ENCODE assay signal across 25 cellular contexts in the genomic region with DNA sequence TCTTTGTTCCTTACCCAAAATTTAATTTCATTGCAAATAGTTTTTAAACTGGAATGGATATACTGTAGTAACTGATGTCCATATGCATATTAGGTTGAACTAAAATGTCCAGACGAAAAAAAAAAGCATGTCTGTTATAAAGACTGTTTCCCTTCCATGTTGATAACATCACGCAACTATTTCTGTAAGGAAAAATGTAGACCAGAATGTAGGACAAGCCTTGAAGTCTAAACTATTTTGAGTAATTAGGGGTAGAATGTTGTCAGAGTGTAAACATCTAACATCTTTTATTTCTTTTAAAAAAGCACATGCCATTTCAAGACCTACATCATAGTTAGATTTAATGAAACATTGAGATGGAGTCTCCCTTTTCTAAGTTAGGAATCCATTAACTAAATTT. TPM values are rescaled to one million over a fixed set of nuclear protein-coding genes. Genes with fewer than 3 reads are reported as not detected.
A peak's percentile ranks its signal among the peaks of the same experiment; 100 is the strongest.
DNase-seq lines count a peak whose midpoint lies in the region; ATAC-seq, FAIRE-seq and TF ChIP-seq lines count a peak whose summit lies in the region.
"Had no signal": no experiment of that assay in that cellular context is flagged by ENCODE, and none has a peak within 500 bp of the region (broad histone marks: within the 10 kb centered on the region; RNA-seq: fewer than 3 reads in every experiment).

No MANE protein-coding gene starts in this region.

- peaks cover 23% of the 10 kb centered on the region for H3K36me3 Mint-ChIP-seq in endothelial cell (ENCODE audit: low read depth, unreplicated experiment)
- H3K36me3 Mint-ChIP-seq: CD4-positive, CD25-positive, alpha-beta regulatory T cell; CD8-positive, alpha-beta T cell had no signal

- H3K27me3 ChIP-seq in SK-N-SH (ENCODE audit: insufficient read depth) (no peaks in the 10 kb centered on the region), HCT116 (ENCODE audit: insufficient read depth, low read length) (no peaks in the 10 kb centered on the region), small intestine (ENCODE audit: control insufficient read depth in 2 of 2, insufficient read depth in 2 of 2, low read length in 2 of 2) (no peaks in the 10 kb centered on the region), esophagus squamous epithelium (no peaks in the 10 kb centered on the region)
- H3K27me3 ChIP-seq: BLaER1 had no signal

- ATAC-seq in SK-N-SH treated with all-trans-retinoic acid at 6 μM for 48 hours (no peak), HCT116 (no peak), left lobe of liver (no peak)
- ATAC-seq: CD8-positive, alpha-beta T cell had no signal

- no peaks in the 10 kb centered on the region for H3K27me3 Mint-ChIP-seq in endothelial cell (ENCODE audit: unreplicated experiment)
- H3K27me3 Mint-ChIP-seq: B cell; CD4-positive, CD25-positive, alpha-beta regulatory T cell had no signal

- RAD21 ChIA-PET in HCT116 (lab: Charles Lee; ENCODE audit: low non-redundant PET in 1 of 2, low total read pairs in 2 of 2, uncharacterized antibody in 2 of 2, unreplicated experiment in 2 of 2), result no interaction called here

- no peak overlapping the region for H3K4me3 ChIP-seq in SK-N-SH (ENCODE audit: low read depth in 2 of 2, low read length in 1 of 2)
- H3K4me3 ChIP-seq in HCT116 (replicated peaks in 1 of 2; ENCODE audit: low read depth in 1 of 2, low read length in 2 of 2), result no peak overlapping the region
- H3K4me3 ChIP-seq in small intestine (ENCODE audit: low read depth in 1 of 2, low read length in 2 of 2), result no peak overlapping the region
- H3K4me3 ChIP-seq in esophagus squamous epithelium, result no peak overlapping the region
- H3K4me3 ChIP-seq: BLaER1, HAP-1 had no signal

- intact Hi-C loops in HCT116 (cut with micrococcal nuclease), result no loop called here
- intact Hi-C loops in esophagus squamous epithelium (cut with DNase I), result no loop called here

- no peaks in the 10 kb centered on the region for H3K9me3 ChIP-seq in SK-N-SH
- H3K9me3 ChIP-seq in HCT116 (ENCODE audit: control insufficient read depth in 1 of 2, insufficient read depth in 1 of 2, low read depth in 1 of 2, low read length in 2 of 2), result no peaks in the 10 kb centered on the region
- no peaks in the 10 kb centered on the region for H3K9me3 ChIP-seq in small intestine (ENCODE audit: control insufficient read depth, low read depth)
- no peaks in the 10 kb centered on the region for H3K9me3 ChIP-seq in esophagus squamous epithelium
- H3K9me3 ChIP-seq: BLaER1, Caco-2, HAP-1 had no signal

- peak; percentile 10 for FAIRE-seq in small intestine (lab: Jason Lieb, UNC)
- FAIRE-seq: A204.1, GM12891, GM18507, H54 had no signal

- H3K9me3 Mint-ChIP-seq in endothelial cell (ENCODE audit: unreplicated experiment), result no peaks in the 10 kb centered on the region
- H3K9me3 Mint-ChIP-seq: CD8-positive, alpha-beta T cell had no signal

- H3K4me1 ChIP-seq in SK-N-SH (ENCODE audit: control insufficient read depth in 1 of 2, insufficient read depth in 2 of 2, low read depth in 1 of 2, low read length in 1 of 2) (no peaks in the 10 kb centered on the region), HCT116 (ENCODE audit: control insufficient read depth in 1 of 2, insufficient read depth in 2 of 2, low read length in 2 of 2) (no peaks in the 10 kb centered on the region), small intestine (ENCODE audit: control insufficient read depth in 2 of 2, insufficient read depth in 1 of 2, low read depth in 1 of 2, low read length in 1 of 2) (no peaks in the 10 kb centered on the region), esophagus squamous epithelium (peaks cover 0 to under 1% (median 0%) of the 10 kb centered on the region in 3 donors)
- H3K4me1 ChIP-seq: BLaER1, Caco-2, HAP-1 had no signal

- H4K20me1 ChIP-seq in SK-N-SH (ENCODE audit: insufficient read depth), result no peaks in the 10 kb centered on the region
- no peaks in the 10 kb centered on the region for H4K20me1 ChIP-seq in HCT116 (ENCODE audit: insufficient read depth)
- H4K20me1 ChIP-seq: BLaER1 had no signal

- DNase-seq in SK-N-SH (no peak), HCT116 (ENCODE audit: low read depth, low spot score) (no peak), endothelial cell (ENCODE audit: low spot score) (no peak), small intestine (no peak), esophagus squamous epithelium (lab: John Stamatoyannopoulos, UW) (no peak), left lobe of liver (ENCODE audit: low spot score) (no peak)
- DNase-seq in central memory CD4-positive, alpha-beta T cell, result no peak
- DNase-seq: Caco-2; CD4-positive, CD25-positive, alpha-beta regulatory T cell; CD8-positive, alpha-beta T cell; DMS153; DND-41; EL; GF-D8; GOT3 had no signal

- H3K4me3 Mint-ChIP-seq in endothelial cell (ENCODE audit: unreplicated experiment), result peak overlapping the region; percentile 14
- H3K4me3 Mint-ChIP-seq: B cell; CD4-positive, CD25-positive, alpha-beta regulatory T cell; CD8-positive, alpha-beta T cell had no signal

- 0 out of 2 replicates have a peak overlapping the region, but pooled peaks have one; percentile 46 for H2AFZ ChIP-seq in SK-N-SH (ENCODE audit: low read depth)
- peak overlapping the region; percentile 43 for H2AFZ ChIP-seq in HCT116 (ENCODE audit: low read depth, low read length, poor library complexity, severe bottlenecking)

- 0 out of 2 replicates have a peak, but pooled peaks cover 3% of the 10 kb centered on the region for H3K9me2 ChIP-seq in SK-N-SH
- no peaks in the 10 kb centered on the region for H3K9me2 ChIP-seq in HCT116 (ENCODE audit: insufficient read depth)

- H3K9ac ChIP-seq in SK-N-SH (no peak overlapping the region), HCT116 (ENCODE audit: low read length) (no peak overlapping the region)
- H3K9ac ChIP-seq: BLaER1 had no signal

- H3K4me2 ChIP-seq in SK-N-SH, result no peak overlapping the region
- H3K4me2 ChIP-seq in HCT116 (ENCODE audit: low read length), result no peak overlapping the region
- H3K4me2 ChIP-seq: BLaER1 had no signal

- no peaks in the 10 kb centered on the region for H3K79me2 ChIP-seq in SK-N-SH (ENCODE audit: insufficient read depth)
- no peaks in the 10 kb centered on the region for H3K79me2 ChIP-seq in HCT116 (ENCODE audit: insufficient read depth, low read length)

- no peak for TF ChIP-seq CTCF in SK-N-SH (IDR thresholded peaks at IDR 0.05)
- no peak for TF ChIP-seq CTCF in HCT116 (IDR thresholded peaks at IDR 0.05 in 2 of 3, conservative IDR thresholded peaks at IDR 0.05 in 1 of 3; ENCODE audit: borderline replicate concordance in 1 of 3, insufficient read depth in 1 of 3, low read depth in 2 of 3, low read length in 2 of 3)
- TF ChIP-seq CTCF in endothelial cell (IDR thresholded peaks at IDR 0.05; ENCODE audit: unreplicated experiment), result no peak
- no peak for TF ChIP-seq CTCF in esophagus squamous epithelium (IDR thresholded peaks at IDR 0.05)

- H3K36me3 ChIP-seq in SK-N-SH (replicated peaks in 1 of 2; ENCODE audit: control insufficient read depth in 1 of 2, insufficient read depth in 2 of 2, low read length in 1 of 2) (peaks cover 0 to 3% of the 10 kb centered on the region in 2 experiments), HCT116 (ENCODE audit: control insufficient read depth in 1 of 2, insufficient read depth in 2 of 2, low read length in 2 of 2) (no peaks in the 10 kb centered on the region), small intestine (ENCODE audit: control insufficient read depth in 2 of 2, insufficient read depth in 2 of 2, low read length in 2 of 2) (no peaks in the 10 kb centered on the region), esophagus squamous epithelium (no peaks in the 10 kb centered on the region)
- H3K36me3 ChIP-seq: BLaER1, HAP-1 had no signal

- peaks cover 24% of the 10 kb centered on the region for H3K4me1 Mint-ChIP-seq in endothelial cell (ENCODE audit: unreplicated experiment)
- H3K4me1 Mint-ChIP-seq: B cell; CD4-positive, CD25-positive, alpha-beta regulatory T cell had no signal

- CTCF ChIA-PET in SK-N-SH (lab: Yijun Ruan, JAX) (interaction anchor here (1.1 to 2.2 kb wide), 2 partner anchors 14 to 577 kb away, joined by 3 to 5 read pairs; no protein-coding TSS in a partner anchor), HCT116 (lab: Charles Lee) (interaction anchor here (1.4 kb wide), 1 partner anchor 577 kb away, joined by 7 read pairs; no protein-coding TSS in a partner anchor)

- no peak for TF ChIP-seq POLR2A in HCT116 (IDR thresholded peaks at IDR 0.05; ENCODE audit: borderline replicate concordance, extremely low read depth, insufficient read depth, insufficient read length)
- TF ChIP-seq POLR2A in esophagus squamous epithelium (IDR thresholded peaks at IDR 0.05), result no peak

- H3K27ac ChIP-seq in SK-N-SH (ENCODE audit: low read depth in 2 of 2, low read length in 1 of 2) (no peak overlapping the region), HCT116 (ENCODE audit: low read depth, low read length) (no peak overlapping the region), small intestine (ENCODE audit: low read depth in 1 of 2, low read length in 1 of 2) (no peak overlapping the region), esophagus squamous epithelium (no peak overlapping the region)
- H3K27ac ChIP-seq: 22Rv1, BLaER1, C4-2B had no signal

- POLR2A ChIA-PET in SK-N-SH (lab: Yijun Ruan, JAX) (no interaction called here), HCT116 (lab: Charles Lee) (no interaction called here)

- peaks cover 3% of the 10 kb centered on the region for H3F3A ChIP-seq in SK-N-SH (replicated peaks; ENCODE audit: insufficient read depth)

- no TSS peak for BruUV-seq in HCT116 (replicated peaks; lab: Mats Ljungman, UMichigan)

- no peak for TF ChIP-seq EP300 in SK-N-SH (IDR thresholded peaks at IDR 0.05; ENCODE audit: borderline replicate concordance in 1 of 2, low read depth in 1 of 2, low read length in 1 of 2)

- no peak overlapping the region for H3K27ac Mint-ChIP-seq in endothelial cell (ENCODE audit: unreplicated experiment)
- H3K27ac Mint-ChIP-seq: B cell; CD4-positive, CD25-positive, alpha-beta regulatory T cell; CD8-positive, alpha-beta T cell had no signal

- TF ChIP-seq RAD21 in SK-N-SH (IDR thresholded peaks at IDR 0.05; ENCODE audit: low read length), result no peak
- no peak for TF ChIP-seq RAD21 in HCT116 (IDR thresholded peaks at IDR 0.05; ENCODE audit: low read depth)

- WGBS in SK-N-SH (ENCODE audit: low lambda C conversion rate), result 92% methylated on average over 2 of the region's 2 CpGs
- 56 to 75% (median 75%) methylated on average over 2 of the region's 2 CpGs for WGBS in small intestine, 3 donors
- WGBS in esophagus squamous epithelium, 2 donors, result 76 to 82% methylated on average over 2 of the region's 2 CpGs

TF ChIP-seq in SK-N-SH treated with all-trans-retinoic acid at 6 μM for 48 hours, 23 proteins besides CTCF, POLR2A, EP300 and RAD21 (continues in another document):
- TF ChIP-seq ARNTL (CRISPR knock-in tag; IDR thresholded peaks at IDR 0.05; ENCODE audit: borderline replicate concordance, low read depth) (no peak), OSR1 (CRISPR knock-in tag; IDR thresholded peaks at IDR 0.05) (no peak)

TF ChIP-seq in HCT116, 20 proteins besides CTCF, POLR2A, EP300 and RAD21 (continues in another document):
- no peak for TF ChIP-seq EZH2 (IDR thresholded peaks at IDR 0.05)

RNA-seq across cellular contexts. Expression of a gene that starts 8.0 kb away (rescaled TPM):
- polyA plus RNA-seq in SK-N-SH (2012; rRNA removed), result 0.44 and 0.97 TPM in 2 replicates
- polyA plus RNA-seq in SK-N-SH (2012; cell fraction: cytosol; rRNA removed), result 0.71 and 0.85 TPM in 2 replicates
- polyA plus RNA-seq in SK-N-SH (2012; cell fraction: nucleus; rRNA removed), result 0.28 and 0.62 TPM in 2 replicates
- 2.3 TPM for total RNA-seq in HCT116 (2021; ENCODE audit: unreplicated experiment)
- polyA plus RNA-seq in HCT116 (2012), result 0.16 and 0.87 TPM in 2 replicates
- 129 TPM for total RNA-seq in endothelial cell (ENCODE audit: unreplicated experiment)
- polyA plus RNA-seq in small intestine, result 10 to 100 TPM in 1 of 3 donors, under 1 TPM in 2; 0.22 to 12.1 (median 0.27) TPM
- total RNA-seq in esophagus squamous epithelium, result 10 to 100 TPM in 3 of 4 donors, 1 to 10 TPM in 1; 7.6 to 39.3 (median 20.2) TPM
- total RNA-seq in left lobe of liver, result 5.2 TPM
- total RNA-seq: Caco-2 had no signal
